ENCODE assay signal across 8 cellular contexts in the genomic region with DNA sequence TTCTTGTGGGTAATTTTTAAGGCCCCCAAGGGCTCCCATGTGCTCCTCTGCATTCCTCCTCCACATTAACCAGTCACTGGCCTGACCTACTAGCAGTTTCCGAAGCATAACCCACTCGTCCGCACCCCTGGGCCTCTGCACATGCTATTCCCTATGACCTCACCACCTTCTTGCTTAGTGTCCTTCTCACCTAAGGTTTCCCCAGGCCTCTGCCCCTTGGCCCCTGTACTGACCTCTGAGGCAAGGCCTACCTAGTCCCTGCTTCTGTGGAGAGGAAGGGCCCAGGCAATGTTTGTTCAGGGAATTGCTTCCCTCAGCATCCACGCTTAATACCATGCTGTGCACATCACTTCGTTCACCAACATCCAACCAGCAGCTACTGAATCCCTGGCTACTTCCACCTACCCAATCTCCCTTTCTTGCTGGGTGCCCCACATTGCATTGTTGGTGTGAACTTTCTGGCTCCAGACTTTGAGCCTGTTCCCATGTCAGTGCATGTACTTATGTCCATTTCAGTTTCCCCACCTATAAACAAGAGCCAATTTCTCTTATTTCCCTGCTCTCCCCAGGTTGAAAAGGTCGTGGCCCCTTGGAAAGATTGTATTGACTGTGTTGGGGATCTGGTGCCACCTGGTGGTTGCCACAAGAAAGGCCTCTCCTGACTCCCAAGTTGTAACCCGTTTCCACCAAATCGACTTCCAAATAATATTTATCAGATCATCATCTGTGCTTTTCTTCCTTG. TPM values are rescaled to one million over a fixed set of nuclear protein-coding genes. Genes with fewer than 3 reads are reported as not detected.
A peak's percentile ranks its signal among the peaks of the same experiment; 100 is the strongest.
DNase-seq lines count a peak whose midpoint lies in the region; ATAC-seq, FAIRE-seq and TF ChIP-seq lines count a peak whose summit lies in the region.

No MANE protein-coding gene starts in this region.

- peaks cover 4% of the 10 kb centered on the region; the same call in 2 of the 3 replicates for H3K9me3 ChIP-seq in A549

- TF ChIP-seq POLR2A in A549 (IDR thresholded peaks at IDR 0.05; ENCODE audit: low read length): no peak

- DNase-seq in A549 (ENCODE audit: low read depth in 1 of 2, low spot score in 1 of 2): peak in 1 of 2 experiments; percentile 39
- DNase-seq in GM06990 (ENCODE audit: extremely low read depth, insufficient read length): no peak
- peak; percentile 37 for DNase-seq in NCI-H1694 treated with DMSO at 0.1 percent for 48 hours (lab: John Stamatoyannopoulos, UW)
- DNase-seq in activated CD4-positive, alpha-beta T cell treated with anti-CD3 and anti-CD28 coated beads, Interleukin-2, amount 50 U/mL, for 1 hour: peak; percentile 32
- peak; percentile 63 for DNase-seq in fibroblast of pulmonary artery (ENCODE audit: low read depth)
- peak; percentile 45 for DNase-seq in pons (ENCODE audit: low spot score)
- DNase-seq in NCI-H2107 (lab: John Stamatoyannopoulos, UW): no peak

- TF ChIP-seq CTCF in A549 (IDR thresholded peaks at IDR 0.05) (peak; percentile 83), GM06990 (IDR thresholded peaks at IDR 0.05; ENCODE audit: insufficient read depth, low read length, poor library complexity, severe bottlenecking) (peak; percentile 88), fibroblast of pulmonary artery (IDR thresholded peaks at IDR 0.05; ENCODE audit: low read length, missing control alignments) (peak; percentile 97)

- no peaks in the 10 kb centered on the region for H3K36me3 ChIP-seq in GM06990 (ENCODE audit: control insufficient read depth, insufficient read depth, low read length)

- POLR2A ChIA-PET in A549 (lab: Yijun Ruan, JAX): no interaction called here

- CTCF ChIA-PET in A549 (lab: Yijun Ruan, JAX): interaction anchor here (0.6 to 7.8 kb wide), 10 partner anchors 9 to 778 kb away, joined by 3 to 90 read pairs (median 3); no protein-coding TSS in a partner anchor

- no peak for FAIRE-seq in A549 (lab: Jason Lieb, UNC)

- no peaks in the 10 kb centered on the region for H3K4me1 ChIP-seq in A549

- peak; percentile 77 to 82 for TF ChIP-seq RAD21 in A549 (conservative IDR thresholded peaks at IDR 0.05 in 1 of 2, IDR thresholded peaks at IDR 0.05 in 1 of 2)

- no peak overlapping the region for H3K27ac ChIP-seq in A549

- H3K4me3 ChIP-seq in A549: no peak overlapping the region
- H3K4me3 ChIP-seq in GM06990 (replicated peaks; ENCODE audit: low read depth, low read length): no peak overlapping the region
- no peak overlapping the region for H3K4me3 ChIP-seq in fibroblast of pulmonary artery (replicated peaks; ENCODE audit: low read depth, low read length)

- H3K4me2 ChIP-seq in A549: peak overlapping the region; percentile 47; the same call in 2 of the 3 replicates

- ATAC-seq in A549: peak in 1 of 2 experiments; percentile 86; a peak in 3 of 6 replicates
- no peak for ATAC-seq in GM18517 (IDR thresholded peaks at IDR 0.05; ENCODE audit: unreplicated experiment)

- no peaks in the 10 kb centered on the region for H3K27me3 ChIP-seq in GM06990 (replicated peaks; ENCODE audit: control insufficient read depth, insufficient read depth, low read length)

- WGBS in A549 (ENCODE audit: missing lambda C conversion rate): 34% methylated on average over 8 of the region's 8 CpGs

- TF ChIP-seq EP300 in A549 (IDR thresholded peaks at IDR 0.05): no peak

TF ChIP-seq in A549, 52 proteins besides CTCF, POLR2A, EP300 and RAD21:
- no peak for TF ChIP-seq RFX5 (IDR thresholded peaks at IDR 0.05)
- peak; percentile 83 for TF ChIP-seq SMC3 (IDR thresholded peaks at IDR 0.05)

RNA-seq across cellular contexts. Expression of a gene that starts 19.2 kb away (rescaled TPM):
- 20.2 and 21.1 TPM in 2 replicates for polyA plus RNA-seq in A549 (2011; rRNA removed)
- 34.7 and 55.4 TPM in 2 replicates for polyA plus RNA-seq in A549 (2012; cell fraction: cytosol; rRNA removed)
- polyA plus RNA-seq in A549 (2012; cell fraction: nucleus; rRNA removed): 34.6 and 43.7 TPM in 2 replicates
- 19.2 to 20.0 TPM (median 19.5 TPM) in 3 replicates for polyA plus RNA-seq in A549 (2017; fragmentation: RNase III; extraction: RNeasy Plus Mini Kit Qiagen cat#74134 plus additional on column Dnase treatment)
- 21.1 and 23.0 TPM in 2 replicates for polyA minus RNA-seq in A549 (2011; rRNA and poly(A)+ RNA removed)

Comparison
In these comparisons a context has a peak if more than half of its experiments do, and no peak if none do; other contexts are left out.
1. DNase-seq: peak in NCI-H1694 treated with DMSO at 0.1 percent for 48 hours (single experiment), activated CD4-positive, alpha-beta T cell treated with anti-CD3 and anti-CD28 coated beads, Interleukin-2, amount 50 U/mL, for 1 hour (single experiment), fibroblast of pulmonary artery (single experiment) and pons (single experiment); none in GM06990 (single experiment) and NCI-H2107 (single experiment).
2. Peak in every context shown above with its lines, with median percentiles within 50 percentile points of each other: CTCF ChIP-seq.